ENCODE assay signal across 1 cellular context in the genomic region with DNA sequence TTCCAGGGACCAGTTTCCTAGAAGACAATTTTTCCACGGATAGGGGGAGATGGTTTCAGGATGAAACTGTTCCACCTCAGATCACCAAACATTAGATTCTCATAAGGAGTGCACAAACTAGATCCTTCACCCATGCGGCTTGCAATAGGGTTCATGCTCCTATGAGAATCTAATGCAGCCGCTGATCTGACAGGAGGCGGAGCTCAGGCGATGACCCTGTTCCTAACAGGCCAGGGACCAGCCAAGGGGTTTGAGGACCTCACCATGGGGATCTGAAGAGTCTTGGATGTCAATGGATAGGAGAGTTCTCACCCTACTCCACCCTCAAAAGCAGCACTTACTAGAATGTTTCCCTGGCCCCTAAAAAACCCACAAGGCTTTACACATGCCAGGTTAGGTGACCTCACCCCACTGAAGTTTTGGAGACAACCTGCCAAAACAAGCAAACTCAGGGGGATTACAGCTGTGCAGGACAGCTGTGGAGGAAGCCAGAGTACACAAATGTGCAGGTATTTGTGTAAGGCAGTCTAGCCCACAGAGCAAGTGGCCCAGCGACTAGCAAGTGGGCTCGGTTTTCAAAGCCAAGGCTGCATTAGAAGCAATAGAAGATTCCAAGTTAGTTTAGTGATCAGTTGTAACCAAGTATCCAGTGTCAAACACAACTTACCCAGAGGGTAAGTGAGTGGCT.
TF ChIP-seq lines count a peak whose summit lies in the region.

No MANE protein-coding gene starts in this region.

TF ChIP-seq in IMR-90, 13 proteins besides CTCF, POLR2A, EP300 and RAD21:
- TF ChIP-seq, protein P1, sequence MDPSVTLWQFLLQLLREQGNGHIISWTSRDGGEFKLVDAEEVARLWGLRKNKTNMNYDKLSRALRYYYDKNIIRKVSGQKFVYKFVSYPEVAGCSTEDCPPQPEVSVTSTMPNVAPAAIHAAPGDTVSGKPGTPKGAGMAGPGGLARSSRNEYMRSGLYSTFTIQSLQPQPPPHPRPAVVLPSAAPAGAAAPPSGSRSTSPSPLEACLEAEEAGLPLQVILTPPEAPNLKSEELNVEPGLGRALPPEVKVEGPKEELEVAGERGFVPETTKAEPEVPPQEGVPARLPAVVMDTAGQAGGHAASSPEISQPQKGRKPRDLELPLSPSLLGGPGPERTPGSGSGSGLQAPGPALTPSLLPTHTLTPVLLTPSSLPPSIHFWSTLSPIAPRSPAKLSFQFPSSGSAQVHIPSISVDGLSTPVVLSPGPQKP (IDR thresholded peaks at IDR 0.05; ENCODE audit: borderline replicate concordance, low read depth, low read length) = no peak
- TF ChIP-seq CHD1 (IDR thresholded peaks at IDR 0.05; ENCODE audit: low read depth, low read length) (no peak), CEBPB (IDR thresholded peaks at IDR 0.05; ENCODE audit: low read depth, low read length) (no peak), MAZ (IDR thresholded peaks at IDR 0.05; ENCODE audit: borderline replicate concordance, low read depth, low read length) (no peak), NFE2L2 (IDR thresholded peaks at IDR 0.05; ENCODE audit: low read depth, low read length) (no peak)
